In genomic region chr1:24724345-24725208, GRCh38 we compare ENCODE assay signal across 11 cellular contexts. TPM values are rescaled to one million over a fixed set of nuclear protein-coding genes. Genes with fewer than 3 reads are reported as not detected.
DNase-seq lines count a peak whose midpoint lies in the region; ATAC-seq, FAIRE-seq and TF ChIP-seq lines count a peak whose summit lies in the region.
"Had no signal": no experiment of that assay in that cellular context is flagged by ENCODE, and none has a peak within 500 bp of the region (broad histone marks: within the 10 kb centered on the region; RNA-seq: fewer than 3 reads in every experiment).

No MANE protein-coding gene starts in this region.

- no peaks in the 10 kb centered on the region for H3K27me3 Mint-ChIP-seq in activated CD4-positive, alpha-beta T cell treated with anti-CD3 and anti-CD28 coated beads for 36 hours

- no peak overlapping the region for H3K27ac Mint-ChIP-seq in activated CD4-positive, alpha-beta T cell treated with anti-CD3 and anti-CD28 coated beads for 36 hours

- no peaks in the 10 kb centered on the region for H3K9me2 ChIP-seq in PC-9 (ENCODE audit: insufficient read depth)

- no peaks in the 10 kb centered on the region for H4K20me1 ChIP-seq in PC-9 (ENCODE audit: insufficient read depth)

- peaks cover 14% of the 10 kb centered on the region for H3K4me1 Mint-ChIP-seq in activated CD4-positive, alpha-beta T cell treated with anti-CD3 and anti-CD28 coated beads for 36 hours

- peak overlapping the region; percentile 87 for H3K27ac ChIP-seq in PC-9
- H3K27ac ChIP-seq in esophagus muscularis mucosa (replicated peaks in 1 of 4), result peak overlapping the region; percentile 15 to 57 (median 43)
- peak overlapping the region in 1 of 4 donors; percentile 5 for H3K27ac ChIP-seq in pancreas
- H3K27ac ChIP-seq: KMS-11 had no signal

- peak overlapping the region; percentile 74 for H2AFZ ChIP-seq in PC-9

- 88% methylated on average over 9 of the region's 13 CpGs for WGBS in esophagus muscularis mucosa
- 68 to 72% methylated on average over 13 of the region's 13 CpGs for WGBS in pancreas, 2 donors

- POLR2A ChIA-PET in PC-9 (lab: Charles Lee; ENCODE audit: unreplicated experiment), result interaction anchor here (0.6 to 1.0 kb wide), 13 partner anchors 11 to 615 kb away, joined by 3 to 23 read pairs (median 5); partner anchors contain the start of gene CLIC4
- POLR2A ChIA-PET in activated CD4-positive, alpha-beta T cell treated with anti-CD3 and anti-CD28 coated beads for 36 hours (lab: Charles Lee), result interaction anchor here (0.5 kb wide), 1 partner anchor 77 kb away, joined by 5 read pairs; no protein-coding TSS in a partner anchor

- H3K9me3 Mint-ChIP-seq in activated CD4-positive, alpha-beta T cell treated with anti-CD3 and anti-CD28 coated beads for 36 hours (ENCODE audit: low read depth), result no peaks in the 10 kb centered on the region

- CTCF ChIA-PET in PC-9 (lab: Charles Lee), result interaction anchor here (1.3 kb wide), 1 partner anchor 36 kb away, joined by 8 read pairs; no protein-coding TSS in a partner anchor
- CTCF ChIA-PET in activated CD4-positive, alpha-beta T cell treated with anti-CD3 and anti-CD28 coated beads for 36 hours (lab: Charles Lee), result interaction anchor here (1.1 kb wide), 1 partner anchor 38 kb away, joined by 4 read pairs; no protein-coding TSS in a partner anchor

- intact Hi-C loops in PC-9 (cut with micrococcal nuclease; ENCODE audit: unreplicated experiment) (loop anchor here (1.0 to 2.0 kb wide), 3 partner anchors 20 to 36 kb away; partner anchors contain the start of gene CLIC4), esophagus muscularis mucosa (cut with DNase I) (no loop called here), pancreas (cut with DNase I) (no loop called here)
- intact Hi-C loops in activated CD4-positive, alpha-beta T cell treated with anti-CD3 and anti-CD28 coated beads for 36 hours (cut with DNase I, micrococcal nuclease), result no loop called here

- H3K36me3 Mint-ChIP-seq in activated CD4-positive, alpha-beta T cell treated with anti-CD3 and anti-CD28 coated beads for 36 hours (ENCODE audit: low read depth), result no peaks in the 10 kb centered on the region

- no peak for TF ChIP-seq EP300 in esophagus muscularis mucosa (IDR thresholded peaks at IDR 0.05)

- peaks cover 31% of the 10 kb centered on the region for H3F3A ChIP-seq in PC-9 (ENCODE audit: insufficient read depth, low read depth)

- peak; percentile 94 for DNase-seq in EL
- DNase-seq in PC-9, result peak; percentile 86 to 87
- no peak for DNase-seq in esophagus muscularis mucosa (ENCODE audit: extremely low spot score)
- DNase-seq in pancreas, result no peak
- DNase-seq in NCI-H1930 (lab: John Stamatoyannopoulos, UW), result no peak
- no peak for DNase-seq in NK-92 treated with Interleukin-12 subunit alpha and Interleukin-12 subunit beta, amount 100 ng/mL, for 24 hours (lab: John Stamatoyannopoulos, UW)
- DNase-seq in activated CD4-positive, alpha-beta T cell treated with anti-CD3 and anti-CD28 coated beads for 36 hours, result no peak
- DNase-seq: activated naive CD4-positive, alpha-beta T cell treated with Interleukin-2 at 50 U/mL for 16 hours; stimulated activated CD4-positive, alpha-beta T cell treated with anti-CD3 and anti-CD28 coated beads, Interleukin-15, amount 100 ng/mL, for 24 hours had no signal

- no peak for TF ChIP-seq CTCF in PC-9 (conservative IDR thresholded peaks at IDR 0.05)
- TF ChIP-seq CTCF in esophagus muscularis mucosa (IDR thresholded peaks at IDR 0.05), result no peak
- no peak for TF ChIP-seq CTCF in pancreas (IDR thresholded peaks at IDR 0.05)

- peak overlapping the region; percentile 63; the same call in 1 of the 2 replicates for H3K4me3 ChIP-seq in PC-9
- no peak overlapping the region for H3K4me3 ChIP-seq in esophagus muscularis mucosa
- H3K4me3 ChIP-seq in pancreas, result no peak overlapping the region

- no TSS peak for BruUV-seq in PC-9 (replicated peaks; lab: Mats Ljungman, UMichigan)

- H3K36me3 ChIP-seq in PC-9 (ENCODE audit: low read depth) (no peaks in the 10 kb centered on the region), esophagus muscularis mucosa (no peaks in the 10 kb centered on the region), pancreas (no peaks in the 10 kb centered on the region)

- no peak for TF ChIP-seq POLR2A in esophagus muscularis mucosa (IDR thresholded peaks at IDR 0.05; ENCODE audit: low read depth)

- H3K4me3 Mint-ChIP-seq in activated CD4-positive, alpha-beta T cell treated with anti-CD3 and anti-CD28 coated beads for 36 hours, result no peak overlapping the region

- H3K79me2 ChIP-seq in PC-9 (ENCODE audit: low read depth), result no peaks in the 10 kb centered on the region

- H3K27me3 ChIP-seq in PC-9 (ENCODE audit: insufficient read depth, low read depth) (no peaks in the 10 kb centered on the region), esophagus muscularis mucosa (no peaks in the 10 kb centered on the region), pancreas (no peaks in the 10 kb centered on the region)

- no peaks in the 10 kb centered on the region for H3K9me3 ChIP-seq in PC-9 (ENCODE audit: insufficient read depth, low read depth)
- no peaks in the 10 kb centered on the region for H3K9me3 ChIP-seq in esophagus muscularis mucosa
- no peaks in the 10 kb centered on the region for H3K9me3 ChIP-seq in pancreas

- FAIRE-seq in pancreas (lab: Jason Lieb, UNC), result no peak

- peak overlapping the region; percentile 80 for H3K4me2 ChIP-seq in PC-9
- H3K4me2 ChIP-seq: KMS-11 had no signal

- ATAC-seq in pancreas (peak in 3 of 4 donors; percentile 7 to 60 (median 45)), GM18868 (IDR thresholded peaks at IDR 0.05; ENCODE audit: unreplicated experiment) (no peak)
- no peak for ATAC-seq in activated CD4-positive, alpha-beta T cell treated with anti-CD3 and anti-CD28 coated beads for 36 hours

- H3K4me1 ChIP-seq in PC-9 (replicated peaks; ENCODE audit: insufficient read depth) (peaks cover 22% of the 10 kb centered on the region), esophagus muscularis mucosa (peaks cover 43 to 56% (median 44%) of the 10 kb centered on the region in 4 donors), pancreas (no peaks in the 10 kb centered on the region)

RNA-seq across cellular contexts. Expression of gene CLIC4, which starts 20.7 kb away (rescaled TPM):
- total RNA-seq in PC-9 (2021) (94.6 and 123 TPM in 2 replicates), esophagus muscularis mucosa (100 to 1,000 TPM; 375 to 606 (median 595) TPM), pancreas (10 to 100 TPM; 16.8 to 86.7 (median 35.6) TPM)
- 10 to 100 TPM; 12.0 to 16.1 TPM for polyA plus RNA-seq in pancreas
- 10 to 100 TPM; 29.8 to 33.1 TPM for total RNA-seq in activated CD4-positive, alpha-beta T cell treated with anti-CD3 and anti-CD28 coated beads for 36 hours

Comparison
In these comparisons a context has a peak if more than half of its experiments do, and no peak if none do; other contexts are left out.
1. DNase-seq: peak in EL (single experiment) and PC-9 (2 of 2); none in esophagus muscularis mucosa (single experiment), pancreas (0 of 6), NCI-H1930 (0 of 2), NK-92 treated with Interleukin-12 subunit alpha and Interleukin-12 subunit beta, amount 100 ng/mL, for 24 hours (single experiment) and activated CD4-positive, alpha-beta T cell treated with anti-CD3 and anti-CD28 coated beads for 36 hours (single experiment).
2. ATAC-seq: peak in pancreas (3 of 4); none in GM18868 (single experiment) and activated CD4-positive, alpha-beta T cell treated with anti-CD3 and anti-CD28 coated beads for 36 hours (single experiment).